31 cellular contexts compared by ENCODE assay signal in the genomic region with DNA sequence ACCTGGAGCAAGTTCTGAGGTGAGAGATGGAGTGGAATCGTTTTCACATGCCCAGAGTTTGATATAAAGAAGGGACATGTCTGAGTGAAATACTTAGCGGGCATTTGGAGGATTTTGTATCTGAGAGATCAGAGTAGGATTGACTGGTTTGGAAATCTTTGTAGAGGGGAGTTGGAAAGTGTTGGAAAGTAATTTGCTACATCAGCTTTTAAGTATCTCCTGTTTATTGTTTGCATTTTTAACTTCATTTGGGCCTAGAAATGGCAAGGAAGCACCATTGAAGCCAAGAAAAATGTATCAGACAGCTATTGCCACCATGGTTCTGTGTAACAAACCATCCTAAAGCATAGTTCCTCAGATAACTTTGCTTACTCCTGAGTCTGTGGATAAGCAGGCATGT.
"Had no signal": no experiment of that assay in that cellular context is flagged by ENCODE, and none has a peak within 500 bp of the region (broad histone marks: within the 10 kb centered on the region; RNA-seq: fewer than 3 reads in every experiment).

No MANE protein-coding gene starts in this region.

- H3K27ac ChIP-seq: neural progenitor cell, ovary, parathyroid adenoma, psoas muscle, skin epidermis, spleen, suprapubic skin, testis, tibial artery, transverse colon, upper lobe of right lung, vagina had no signal

- H3K9ac ChIP-seq: neural progenitor cell, parathyroid adenoma had no signal

- H3K9me3 ChIP-seq: ovary, psoas muscle, suprapubic skin, testis, tibial artery, transverse colon, upper lobe of right lung, vagina had no signal

- H3K4me2 ChIP-seq: neural progenitor cell, smooth muscle cell had no signal

- H3K4me3 ChIP-seq: neural progenitor cell, ovary, psoas muscle, skin epidermis, smooth muscle cell, spleen, suprapubic skin, testis, tibial artery, transverse colon, upper lobe of right lung, vagina had no signal

- H3K27me3 ChIP-seq: neural progenitor cell, ovary, spleen, suprapubic skin, testis, tibial artery, transverse colon, upper lobe of right lung, vagina had no signal

- ATAC-seq: naive thymus-derived CD8-positive, alpha-beta T cell; natural killer cell treated with Interleukin-12 subunit alpha and Interleukin-12 subunit beta and Interleukin-15 and Interleukin-18, amount 100 ng/mL, for 72 hours; psoas muscle; right cardiac atrium; sciatic nerve; stimulated activated memory B cell treated with anti-CD40 and anti-IgM and Interleukin-4, amounts not matched to agents 10 μg/mL and 1 μg/mL and 100 μg/mL, for 72 hours; stimulated activated naive CD8-positive, alpha-beta T cell treated with anti-CD3 and anti-CD28 coated beads, Interleukin-15, amount 100 ng/mL, for 72 hours; stimulated activated naive CD8-positive, alpha-beta T cell treated with anti-CD3 and anti-CD28 coated beads, Interleukin-15, Interleukin-2, amounts not matched to agents 100 U/mL and 50 U/mL, for 24 hours; upper lobe of right lung had no signal

- H3K4me1 ChIP-seq: parathyroid adenoma, psoas muscle, spleen, suprapubic skin, testis, tibial artery, transverse colon, upper lobe of right lung, vagina had no signal

- H3K79me2 ChIP-seq: parathyroid adenoma had no signal

- DNase-seq: naive B cell; naive thymus-derived CD8-positive, alpha-beta T cell; nephron progenitor cell; occipital lobe; ovary; posterior cingulate gyrus; psoas muscle; right cardiac atrium; spleen; stimulated activated CD4-positive, alpha-beta T cell treated with anti-CD3 and anti-CD28 coated beads, Interleukin-12 subunit alpha, Interleukin-12 subunit beta, amount 100 ng/mL, for 4 hours; stimulated activated CD4-positive, alpha-beta T cell treated with anti-CD3 and anti-CD28 coated beads, Interleukin-1b, Interleukin-23, amount 100 ng/mL, for 48 hours; stimulated activated CD4-positive, alpha-beta T cell treated with anti-CD3 and anti-CD28 coated beads, Interleukin-4, amount 100 ng/mL, for 1 hour; stimulated activated CD4-positive, alpha-beta T cell treated with anti-CD3 and anti-CD28 coated beads, Interleukin-4, amount 100 ng/mL, for 4 hours; stimulated activated CD8-positive, alpha-beta memory T cell treated with anti-CD3 and anti-CD28 coated beads, Interleukin-4, amount 100 ng/mL, for 48 hours; stimulated activated naive CD4-positive, alpha-beta T cell; stimulated activated naive CD8-positive, alpha-beta T cell treated with anti-CD3 and anti-CD28 coated beads, Interleukin-15, amount 100 ng/mL, for 72 hours; stimulated activated naive CD8-positive, alpha-beta T cell treated with anti-CD3 and anti-CD28 coated beads, Interleukin-15, Interleukin-2, amounts not matched to agents 100 U/mL and 50 U/mL, for 24 hours; substantia nigra; testis; tibial artery; transverse colon; upper lobe of right lung had no signal

- H3K36me3 ChIP-seq: ovary, spleen, suprapubic skin, tibial artery, transverse colon, upper lobe of right lung, vagina had no signal

- H2AFZ ChIP-seq: neural progenitor cell, parathyroid adenoma had no signal
